ENCODE assay signal across 8 cellular contexts in the genomic region with DNA sequence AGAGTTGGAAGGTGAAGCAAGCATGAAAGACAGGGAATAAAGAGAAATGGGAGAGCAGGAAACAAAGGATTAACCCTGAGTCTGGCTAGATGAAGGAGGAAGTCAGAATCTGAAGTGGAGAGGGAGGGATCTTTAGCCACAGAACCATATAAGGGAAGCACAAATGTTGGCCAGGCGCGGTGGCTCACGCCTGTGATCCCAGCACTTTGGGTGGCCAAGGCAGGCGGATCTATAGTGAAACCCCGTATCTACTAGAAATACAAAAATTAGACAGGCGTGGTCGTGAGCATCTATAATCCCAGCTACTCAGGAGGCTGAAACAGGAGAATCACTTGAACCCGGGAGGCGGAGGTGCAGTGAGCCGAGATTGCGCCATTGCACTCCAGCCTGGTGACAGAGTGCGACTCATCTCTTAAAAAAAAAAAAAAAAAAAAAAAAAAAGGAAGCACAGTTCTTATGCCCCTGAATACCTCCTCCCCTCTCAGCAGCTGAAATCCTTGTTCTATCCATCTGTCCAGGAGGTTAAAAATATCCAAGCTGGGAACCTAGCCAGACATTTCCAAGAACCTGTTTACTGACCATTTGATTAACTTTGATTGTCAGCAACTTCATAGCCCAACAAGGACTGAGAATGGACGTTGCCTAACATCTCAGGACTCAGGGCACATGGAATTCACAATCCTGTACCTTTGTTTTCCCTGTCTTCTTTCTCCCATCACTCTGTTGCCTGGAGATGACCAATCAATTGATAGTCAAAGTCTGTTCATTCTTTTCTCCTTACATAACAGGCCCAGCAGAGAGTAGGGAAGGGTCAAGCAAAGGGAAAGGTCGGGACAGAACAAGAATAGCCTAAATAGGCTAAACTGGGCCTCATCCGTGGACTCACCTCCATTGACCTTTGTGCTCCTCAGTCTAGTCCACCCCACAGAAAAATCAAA. TPM values are rescaled to one million over a fixed set of nuclear protein-coding genes. Genes with fewer than 3 reads are reported as not detected.
DNase-seq lines count a peak whose midpoint lies in the region; ATAC-seq, FAIRE-seq and TF ChIP-seq lines count a peak whose summit lies in the region.

No MANE protein-coding gene starts in this region.

- peak overlapping the region; percentile 37; the same call in 1 of the 2 replicates for H3K4me2 ChIP-seq in GM23338

- peak overlapping the region; percentile 4 to 27 for H3K9ac ChIP-seq in kidney (ENCODE audit: low read length in 2 of 2)

- peak; percentile 72 for FAIRE-seq in kidney (lab: Jason Lieb, UNC)

- TF ChIP-seq CTCF in GM23338 (conservative IDR thresholded peaks at IDR 0.05; ENCODE audit: low read depth in 2 of 2) (no peak), kidney (IDR thresholded peaks at IDR 0.05; ENCODE audit: borderline replicate concordance, extremely low read depth, insufficient read depth) (no peak), suprapubic skin (IDR thresholded peaks at IDR 0.05) (no peak)

- in situ Hi-C loops in HAP-1 (cut with MboI; ENCODE audit: low sequenced_read_pairs) = no loop called here

- TF ChIP-seq POLR2A in suprapubic skin (IDR thresholded peaks at IDR 0.05) = no peak

- no peak overlapping the region for H3K4me3 ChIP-seq in GM23338
- H3K4me3 ChIP-seq in kidney (ENCODE audit: low read length in 2 of 2) = peak overlapping the region; percentile 3 to 35
- H3K4me3 ChIP-seq in suprapubic skin = peak overlapping the region; percentile 22
- H3K4me3 ChIP-seq in HAP-1 = no peak overlapping the region

- H3K4me1 ChIP-seq in GM23338 (ENCODE audit: insufficient read depth) (peaks cover 9% of the 10 kb centered on the region), kidney (ENCODE audit: control insufficient read depth in 1 of 2, insufficient read depth in 1 of 2, low read depth in 1 of 2, low read length in 2 of 2) (peaks cover 31 to 37% of the 10 kb centered on the region in 2 donors), suprapubic skin (peaks cover 58% of the 10 kb centered on the region), HAP-1 (no peaks in the 10 kb centered on the region)

- 35% methylated on average over 15 of the region's 15 CpGs for WGBS in suprapubic skin

- H3K27ac ChIP-seq in GM23338 (ENCODE audit: low read depth) (no peak overlapping the region), kidney (ENCODE audit: low read depth in 2 of 2, low read length in 2 of 2) (peak overlapping the region; percentile 84 to 91), suprapubic skin (peak overlapping the region; percentile 81)

- intact Hi-C loops in kidney (cut with DNase I) = no loop called here

- H3F3A ChIP-seq in GM23338 (replicated peaks; ENCODE audit: low read depth) = no peaks in the 10 kb centered on the region

- H3K9me2 ChIP-seq in GM23338 (ENCODE audit: insufficient read depth) = no peaks in the 10 kb centered on the region

- H3K36me3 Mint-ChIP-seq in GM23338 (ENCODE audit: low read depth) = no peaks in the 10 kb centered on the region

- peaks cover 31% of the 10 kb centered on the region for H3K4me1 Mint-ChIP-seq in GM23338

- no peak for TF ChIP-seq EP300 in suprapubic skin (IDR thresholded peaks at IDR 0.05)

- no peaks in the 10 kb centered on the region for H3K9me3 Mint-ChIP-seq in GM23338

- peak overlapping the region; percentile 45; the same call in 1 of the 2 replicates for H2AFZ ChIP-seq in GM23338

- no peak overlapping the region; the same call in 2 of the 3 replicates for H3K4me3 Mint-ChIP-seq in GM23338

- H3K27me3 ChIP-seq in GM23338 (ENCODE audit: insufficient read depth) = no peaks in the 10 kb centered on the region
- no peaks in the 10 kb centered on the region for H3K27me3 ChIP-seq in suprapubic skin
- H3K27me3 ChIP-seq in HAP-1 (ENCODE audit: low read depth) = no peaks in the 10 kb centered on the region

- H3K36me3 ChIP-seq in GM23338 (ENCODE audit: insufficient read depth) (no peaks in the 10 kb centered on the region), kidney (ENCODE audit: control insufficient read depth in 1 of 2, insufficient read depth in 2 of 2, low read length in 2 of 2) (no peaks in the 10 kb centered on the region), suprapubic skin (no peaks in the 10 kb centered on the region), HAP-1 (replicated peaks) (no peaks in the 10 kb centered on the region)

- no peaks in the 10 kb centered on the region for H3K79me2 ChIP-seq in GM23338 (replicated peaks; ENCODE audit: insufficient read depth)

- H3K9me3 ChIP-seq in kidney (ENCODE audit: control insufficient read depth in 1 of 2, low read length in 2 of 2) (no peaks in the 10 kb centered on the region), suprapubic skin (no peaks in the 10 kb centered on the region), HAP-1 (no peaks in the 10 kb centered on the region)

- H3K27ac Mint-ChIP-seq in GM23338 = peak overlapping the region; percentile 43; the same call in 1 of the 2 replicates

- H4K20me1 ChIP-seq in GM23338 (replicated peaks; ENCODE audit: insufficient read depth) = no peaks in the 10 kb centered on the region

- peak; percentile 39 for DNase-seq in GM23338 (ENCODE audit: low spot score)
- DNase-seq in NCI-H446 treated with DMSO at 0.1 percent for 48 hours (lab: John Stamatoyannopoulos, UW) = peak; percentile 22
- DNase-seq in astrocyte of the hippocampus (ENCODE audit: low read depth, low spot score) = peak; percentile 64
- no peak for DNase-seq in kidney
- DNase-seq in suprapubic skin (ENCODE audit: low spot score in 2 of 2) = peak in 1 of 2 donors; percentile 67
- no peak for DNase-seq in retina
- no peak for DNase-seq in HAP-1 (ENCODE audit: low spot score in 2 of 2)

- H3K27me3 Mint-ChIP-seq in GM23338 (ENCODE audit: insufficient read depth, low read depth, poor library complexity) = peaks cover 3% of the 10 kb centered on the region

- peak; percentile 58 for ATAC-seq in GM23338
- ATAC-seq in GM21825 (IDR thresholded peaks at IDR 0.05; ENCODE audit: unreplicated experiment) = no peak

TF ChIP-seq in GM23338, 12 proteins besides CTCF, POLR2A, EP300 and RAD21 (continues in another document):
- no peak for TF ChIP-seq STAT1 (IDR thresholded peaks at IDR 0.05; ENCODE audit: unreplicated experiment)
- no peak for TF ChIP-seq ZNF331 (CRISPR knock-in tag; IDR thresholded peaks at IDR 0.05; ENCODE audit: low read depth)
- TF ChIP-seq, protein P1, sequence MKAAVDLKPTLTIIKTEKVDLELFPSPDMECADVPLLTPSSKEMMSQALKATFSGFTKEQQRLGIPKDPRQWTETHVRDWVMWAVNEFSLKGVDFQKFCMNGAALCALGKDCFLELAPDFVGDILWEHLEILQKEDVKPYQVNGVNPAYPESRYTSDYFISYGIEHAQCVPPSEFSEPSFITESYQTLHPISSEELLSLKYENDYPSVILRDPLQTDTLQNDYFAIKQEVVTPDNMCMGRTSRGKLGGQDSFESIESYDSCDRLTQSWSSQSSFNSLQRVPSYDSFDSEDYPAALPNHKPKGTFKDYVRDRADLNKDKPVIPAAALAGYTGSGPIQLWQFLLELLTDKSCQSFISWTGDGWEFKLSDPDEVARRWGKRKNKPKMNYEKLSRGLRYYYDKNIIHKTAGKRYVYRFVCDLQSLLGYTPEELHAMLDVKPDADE (IDR thresholded peaks at IDR 0.05) = no peak
- TF ChIP-seq EZH2phosphoT487 (IDR thresholded peaks at IDR 0.05; ENCODE audit: unreplicated experiment) = no peak
- TF ChIP-seq JUNB (IDR thresholded peaks at IDR 0.05; ENCODE audit: unreplicated experiment) = no peak

RNA-seq across cellular contexts. Expression of a gene that starts 10.6 kb away (rescaled TPM):
- 29.1 and 31.5 TPM in 2 replicates for total RNA-seq in GM23338 (2014; rRNA removed; shearing (Covaris generic))
- polyA plus RNA-seq in GM23338 (2016; fragmentation: Nextera tagmentation; extraction: Ambion mirVana) (19.5 and 22.8 TPM in 2 replicates), kidney (ENCODE audit: insufficient read depth, low read depth, low replicate concordance) (356 TPM)
- total RNA-seq in kidney (1,197 TPM), suprapubic skin (1,000 to 10,000 TPM; 2,326 to 8,649 (median 2,541) TPM)

RNA-seq across cellular contexts. Expression of a gene that starts 21.3 kb away (rescaled TPM):
- 0.82 and 3.1 TPM in 2 replicates for total RNA-seq in GM23338 (2014; rRNA removed; shearing (Covaris generic))
- polyA plus RNA-seq in GM23338 (2016; fragmentation: Nextera tagmentation; extraction: Ambion mirVana) (9.5 and 9.8 TPM in 2 replicates), kidney (ENCODE audit: insufficient read depth, low read depth, low replicate concordance) (45.6 TPM)
- total RNA-seq in kidney (19.0 TPM), suprapubic skin (10 to 100 TPM in 2 of 4 donors, 1 to 10 TPM in 2; 7.3 to 16.7 (median 11.9) TPM)

RNA-seq across cellular contexts. Expression of a gene that starts 21.4 kb away (rescaled TPM):
- 0.35 and 2.2 TPM in 2 replicates for total RNA-seq in GM23338 (2014; rRNA removed; shearing (Covaris generic))
- polyA plus RNA-seq in GM23338 (2016; fragmentation: Nextera tagmentation; extraction: Ambion mirVana) (0.09 and 0.16 TPM in 2 replicates), kidney (ENCODE audit: insufficient read depth, low read depth, low replicate concordance) (0.37 TPM)
- total RNA-seq in kidney (0.76 TPM), suprapubic skin (under 1 TPM in 3 of 4 donors, not detected in 1; 0.21 to 0.64 (median 0.45) TPM)

RNA-seq across cellular contexts. Expression of a gene that starts 28.0 kb away (rescaled TPM):
- total RNA-seq in GM23338 (2014; rRNA removed; shearing (Covaris generic)) = 2.5 and 2.6 TPM in 2 replicates
- polyA plus RNA-seq in GM23338 (2016; fragmentation: Nextera tagmentation; extraction: Ambion mirVana) (0.76 and 1.1 TPM in 2 replicates), kidney (ENCODE audit: insufficient read depth, low read depth, low replicate concordance) (10.0 TPM)
- total RNA-seq in kidney (27.8 TPM), suprapubic skin (10 to 100 TPM in 3 of 4 donors, 1 to 10 TPM in 1; 7.6 to 18.4 (median 11.3) TPM)

RNA-seq across cellular contexts. Expression of a gene that starts 35.8 kb away (rescaled TPM):
- 0.23 and 0.42 TPM in 2 replicates for total RNA-seq in GM23338 (2014; rRNA removed; shearing (Covaris generic))
- polyA plus RNA-seq in GM23338 (2016; fragmentation: Nextera tagmentation; extraction: Ambion mirVana) (0.45 and 0.99 TPM in 2 replicates), kidney (ENCODE audit: insufficient read depth, low read depth, low replicate concordance) (1.3 TPM)
- total RNA-seq in kidney (not detected), suprapubic skin (not detected)

Comparison
In these comparisons a context has a peak if more than half of its experiments do, and no peak if none do; other contexts are left out.
1. DNase-seq: peak in GM23338 (single experiment), NCI-H446 treated with DMSO at 0.1 percent for 48 hours (single experiment) and astrocyte of the hippocampus (single experiment); none in kidney (single experiment), retina (single experiment) and HAP-1 (0 of 2).
2. H3K4me3 ChIP-seq: peak in kidney (2 of 2) and suprapubic skin (single experiment); none in GM23338 (single experiment) and HAP-1 (single experiment).
3. RNA of a gene that starts 10.6 kb away (total RNA-seq): 2,326 to 8,649 TPM in suprapubic skin and 1,197 TPM in kidney (single experiment); 29.1 to 31.5 TPM in GM23338; every median in the first group is over 10 times any median in the second.